In genomic region chr1:156435551-156436318, GRCh38 we compare ENCODE assay signal across 8 cellular contexts.
A peak's percentile ranks its signal among the peaks of the same experiment; 100 is the strongest.
DNase-seq lines count a peak whose midpoint lies in the region; ATAC-seq and TF ChIP-seq lines count a peak whose summit lies in the region.

No MANE protein-coding gene starts in this region.

- no peaks in the 10 kb centered on the region for H3K9me2 ChIP-seq in DOHH2 (replicated peaks; ENCODE audit: control insufficient read depth, low read length)

- peaks cover 7% of the 10 kb centered on the region for H3F3A ChIP-seq in DOHH2 (ENCODE audit: control insufficient read depth, insufficient read depth)

- peaks cover 96% of the 10 kb centered on the region for H3K27me3 ChIP-seq in DOHH2 (ENCODE audit: control insufficient read depth, low read length)
- H3K27me3 ChIP-seq in esophagus squamous epithelium, result peaks cover 30 to 100% (median 71%) of the 10 kb centered on the region in 4 donors
- peaks cover 30% of the 10 kb centered on the region for H3K27me3 ChIP-seq in prostate gland (replicated peaks; ENCODE audit: insufficient read depth)

- no peak overlapping the region for H3K4me3 ChIP-seq in DOHH2 (ENCODE audit: low read length)
- peak overlapping the region; percentile 16 to 61 (median 30) for H3K4me3 ChIP-seq in esophagus squamous epithelium
- peak overlapping the region; percentile 6 to 11 for H3K4me3 ChIP-seq in prostate gland

- H3K9me3 ChIP-seq in DOHH2 (ENCODE audit: control insufficient read depth, insufficient read depth, low read length) (no peaks in the 10 kb centered on the region), esophagus squamous epithelium (no peaks in the 10 kb centered on the region), prostate gland (no peaks in the 10 kb centered on the region)

- TF ChIP-seq CTCF in DOHH2 (IDR thresholded peaks at IDR 0.05; ENCODE audit: low read depth, low read length, poor library complexity, severe bottlenecking) (no peak), esophagus squamous epithelium (IDR thresholded peaks at IDR 0.05) (no peak), prostate gland (IDR thresholded peaks at IDR 0.05) (no peak), omental fat pad (IDR thresholded peaks at IDR 0.05) (no peak)

- DNase-seq in esophagus squamous epithelium (lab: John Stamatoyannopoulos, UW) (no peak), prostate gland (ENCODE audit: low spot score) (no peak), NCI-H187 treated with DMSO at 0.1 percent for 48 hours (lab: John Stamatoyannopoulos, UW) (no peak), NCI-H2227 treated with DMSO at 0.1 percent for 48 hours (lab: John Stamatoyannopoulos, UW) (no peak), omental fat pad (ENCODE audit: low spot score) (no peak)

- TF ChIP-seq POLR2A in esophagus squamous epithelium (IDR thresholded peaks at IDR 0.05), result no peak
- TF ChIP-seq POLR2A in prostate gland (IDR thresholded peaks at IDR 0.05), result no peak

- H4K20me1 ChIP-seq in DOHH2 (ENCODE audit: control insufficient read depth, insufficient read depth, low read depth, low read length), result 0 out of 2 replicates have a peak, but pooled peaks cover 3% of the 10 kb centered on the region

- H3K4me1 ChIP-seq in DOHH2 (ENCODE audit: control insufficient read depth, low read length) (peaks cover 31% of the 10 kb centered on the region), esophagus squamous epithelium (peaks cover 13 to 27% (median 17%) of the 10 kb centered on the region in 3 donors), prostate gland (replicated peaks) (peaks cover 7% of the 10 kb centered on the region)

- no peaks in the 10 kb centered on the region for H3K79me2 ChIP-seq in DOHH2 (ENCODE audit: control insufficient read depth, low read length)

- 3 to 6% methylated on average over 26 to 41 of the region's 84 CpGs for WGBS in esophagus squamous epithelium, 2 donors
- 3% methylated on average over 70 of the region's 84 CpGs for WGBS in prostate gland

- no peaks in the 10 kb centered on the region for H3K36me3 ChIP-seq in DOHH2 (ENCODE audit: control insufficient read depth, low read length)
- no peaks in the 10 kb centered on the region for H3K36me3 ChIP-seq in esophagus squamous epithelium
- no peaks in the 10 kb centered on the region for H3K36me3 ChIP-seq in prostate gland

- ATAC-seq in SK-N-SH treated with all-trans-retinoic acid at 6 μM for 48 hours, result peak; percentile 41
- ATAC-seq in HG03025 (IDR thresholded peaks at IDR 0.05; ENCODE audit: low FRiP score, unreplicated experiment), result no peak
- ATAC-seq in omental fat pad (ENCODE audit: low FRiP score), result no peak

- peak overlapping the region; percentile 6; the same call in 1 of the 2 replicates for H3K4me2 ChIP-seq in DOHH2 (ENCODE audit: low read length)

- H3K27ac ChIP-seq in DOHH2 (ENCODE audit: low read depth, low read length) (no peak overlapping the region), esophagus squamous epithelium (no peak overlapping the region), prostate gland (no peak overlapping the region)

- intact Hi-C loops in esophagus squamous epithelium (cut with DNase I) (no loop called here), prostate gland (cut with DNase I) (no loop called here)

TF ChIP-seq in SK-N-SH treated with all-trans-retinoic acid at 6 μM for 48 hours, 23 proteins besides CTCF, POLR2A, EP300 and RAD21:
- TF ChIP-seq ARNTL (CRISPR knock-in tag; IDR thresholded peaks at IDR 0.05; ENCODE audit: borderline replicate concordance, low read depth) (no peak), ZFP3 (CRISPR knock-in tag; IDR thresholded peaks at IDR 0.05) (no peak), CSDC2 (CRISPR knock-in tag; IDR thresholded peaks at IDR 0.05) (no peak), CREB5 (CRISPR knock-in tag; IDR thresholded peaks at IDR 0.05; ENCODE audit: low read depth) (no peak), ISL1 (CRISPR knock-in tag; IDR thresholded peaks at IDR 0.05) (no peak), RARB (CRISPR knock-in tag; IDR thresholded peaks at IDR 0.05) (no peak), TOX (CRISPR knock-in tag; IDR thresholded peaks at IDR 0.05; ENCODE audit: borderline replicate concordance) (no peak), TSHZ2 (CRISPR knock-in tag; IDR thresholded peaks at IDR 0.05) (no peak), GLIS3 (CRISPR knock-in tag; IDR thresholded peaks at IDR 0.05) (no peak)
